In genomic region chr17:35984140-35984539, GRCh38 we compare ENCODE assay signal across 26 cellular contexts. TPM values are rescaled to one million over a fixed set of nuclear protein-coding genes. Genes with fewer than 3 reads are reported as not detected.
A peak's percentile ranks its signal among the peaks of the same experiment; 100 is the strongest.
DNase-seq lines count a peak whose midpoint lies in the region; ATAC-seq, FAIRE-seq and TF ChIP-seq lines count a peak whose summit lies in the region.
"Had no signal": no experiment of that assay in that cellular context is flagged by ENCODE, and none has a peak within 500 bp of the region (broad histone marks: within the 10 kb centered on the region; RNA-seq: fewer than 3 reads in every experiment).

No MANE protein-coding gene starts in this region.

- H2BK120ac ChIP-seq in neuronal stem cell (ENCODE audit: low read depth, low read length) = no peak overlapping the region

- H3K9ac ChIP-seq in neuronal stem cell (ENCODE audit: low read depth, low read length, poor library complexity) = no peak overlapping the region
- H3K9ac ChIP-seq: BLaER1 treated with 17β-estradiol and CSF1 and Interleukin-3, amounts not matched to agents 10 nM and 100 nM had no signal

- no peak overlapping the region for H2AFZ ChIP-seq in neuronal stem cell (ENCODE audit: low read length)
- H2AFZ ChIP-seq: GM23338 had no signal

- H3K27ac ChIP-seq in A549 = no peak overlapping the region
- no peak overlapping the region for H3K27ac ChIP-seq in esophagus muscularis mucosa (replicated peaks in 1 of 4)
- no peak overlapping the region for H3K27ac ChIP-seq in neuronal stem cell (replicated peaks; ENCODE audit: low read length)
- H3K27ac ChIP-seq: BLaER1 treated with 17β-estradiol and CSF1 and Interleukin-3, amounts not matched to agents 10 nM and 100 nM had no signal

- H3K9me3 ChIP-seq in A549 = peaks cover 5% of the 10 kb centered on the region; the same call in 1 of the 3 replicates
- peaks cover 0 to 6% (median 3%) of the 10 kb centered on the region in 4 donors for H3K9me3 ChIP-seq in esophagus muscularis mucosa
- H3K9me3 ChIP-seq in neuronal stem cell (replicated peaks in 1 of 2; ENCODE audit: control insufficient read depth in 2 of 2, insufficient read depth in 1 of 2, low read depth in 1 of 2, low read length in 2 of 2) = no peaks in the 10 kb centered on the region
- H3K9me3 ChIP-seq: HAP-1 had no signal

- no peak for TF ChIP-seq RAD21 in A549 (conservative IDR thresholded peaks at IDR 0.05 in 1 of 2, IDR thresholded peaks at IDR 0.05 in 1 of 2)

- H3K36me3 ChIP-seq in esophagus muscularis mucosa = no peaks in the 10 kb centered on the region
- H3K36me3 ChIP-seq in neuronal stem cell (replicated peaks in 1 of 2; ENCODE audit: control insufficient read depth in 2 of 2, insufficient read depth in 2 of 2, low read length in 2 of 2) = no peaks in the 10 kb centered on the region
- H3K36me3 ChIP-seq: BLaER1 treated with 17β-estradiol and CSF1 and Interleukin-3, amounts not matched to agents 10 nM and 100 nM; HAP-1 had no signal

- TF ChIP-seq POLR2A in A549 (IDR thresholded peaks at IDR 0.05; ENCODE audit: low read length) = no peak
- no peak for TF ChIP-seq POLR2A in esophagus muscularis mucosa (IDR thresholded peaks at IDR 0.05; ENCODE audit: low read depth)

- H3K27ac Mint-ChIP-seq in type B pancreatic cell = no peak overlapping the region
- H3K27ac Mint-ChIP-seq: CD4-positive, alpha-beta T cell; GM23338; HFFc6 had no signal

- no peak overlapping the region for H3K4me3 Mint-ChIP-seq in type B pancreatic cell
- H3K4me3 Mint-ChIP-seq: CD4-positive, alpha-beta T cell; GM23338; HFFc6 had no signal

- peak overlapping the region; percentile 2 for H3K18ac ChIP-seq in neuronal stem cell (ENCODE audit: low read length)

- no peak overlapping the region for H4K8ac ChIP-seq in neuronal stem cell (ENCODE audit: low read depth, low read length)

- no peaks in the 10 kb centered on the region for H3K4me1 Mint-ChIP-seq in type B pancreatic cell (ENCODE audit: unreplicated experiment)
- H3K4me1 Mint-ChIP-seq: GM23338 had no signal

- no peak overlapping the region for H3K23ac ChIP-seq in neuronal stem cell (ENCODE audit: low read depth, low read length, poor library complexity)

- 42% methylated on average over 6 of the region's 6 CpGs for WGBS in A549 (ENCODE audit: missing lambda C conversion rate)
- WGBS in esophagus muscularis mucosa = 98% methylated on average over 6 of the region's 6 CpGs
- no CpG with 5 or more reads among the region's 6 CpGs for WGBS in neuronal stem cell (ENCODE audit: extremely low coverage in 2 of 2, insufficient read length in 2 of 2, insufficient replicate concordance in 1 of 2), 2 donors

- H3K27me3 ChIP-seq in esophagus muscularis mucosa = no peaks in the 10 kb centered on the region
- peaks cover 0 to 2% (median 0%) of the 10 kb centered on the region in 3 experiments for H3K27me3 ChIP-seq in neuronal stem cell (ENCODE audit: control insufficient read depth in 3 of 3, insufficient read depth in 3 of 3, low read depth in 1 of 3, low read length in 3 of 3)
- H3K27me3 ChIP-seq: BLaER1 treated with 17β-estradiol and CSF1 and Interleukin-3, amounts not matched to agents 10 nM and 100 nM had no signal

- H3K4me3 ChIP-seq in A549 (no peak overlapping the region), esophagus muscularis mucosa (peak overlapping the region in 3 of 4 donors; percentile 30 to 45 (median 35)), neuronal stem cell (ENCODE audit: low read length in 2 of 2) (no peak overlapping the region)
- H3K4me3 ChIP-seq: BLaER1 treated with 17β-estradiol and CSF1 and Interleukin-3, amounts not matched to agents 10 nM and 100 nM; GM23338; HAP-1 had no signal

- H2BK12ac ChIP-seq in neuronal stem cell (ENCODE audit: low read length) = no peak overlapping the region

- CTCF ChIA-PET in A549 (lab: Yijun Ruan, JAX) = interaction anchor here (0.7 to 5.0 kb wide), 5 partner anchors 12 to 499 kb away, joined by 3 to 39 read pairs (median 4); no protein-coding TSS in a partner anchor

- H4K91ac ChIP-seq in neuronal stem cell (ENCODE audit: low read depth, low read length, poor library complexity) = no peak overlapping the region

- peak overlapping the region; percentile 23 for H2AK5ac ChIP-seq in neuronal stem cell (ENCODE audit: low read depth, low read length)

- H3K9me3 Mint-ChIP-seq in type B pancreatic cell = no peaks in the 10 kb centered on the region
- H3K9me3 Mint-ChIP-seq: CD4-positive, alpha-beta T cell; GM23338; HFFc6 had no signal

- no peak overlapping the region for H2BK15ac ChIP-seq in neuronal stem cell (ENCODE audit: low read length)

- DNase-seq in A549 (ENCODE audit: low read depth in 1 of 2, low spot score in 1 of 2) = no peak
- DNase-seq in esophagus muscularis mucosa (ENCODE audit: extremely low spot score) = no peak
- no peak for DNase-seq in neuronal stem cell (ENCODE audit: low spot score)
- DNase-seq in type B pancreatic cell (ENCODE audit: extremely low spot score, unreplicated experiment) = peak; percentile 47
- no peak for DNase-seq in amygdala (lab: John Stamatoyannopoulos, UW)
- DNase-seq in NCI-H2171 (lab: John Stamatoyannopoulos, UW) = no peak
- no peak for DNase-seq in HuH-7 (ENCODE audit: low spot score)
- DNase-seq: AML-193; Caco-2; CD4-positive, alpha-beta T cell; HFFc6; KG1; MM.1S; NCI-H2029; NCI-H69; Right ventricle myocardium superior; RPMI8226 had no signal

- no peaks in the 10 kb centered on the region for H3K4me1 ChIP-seq in A549
- H3K4me1 ChIP-seq in esophagus muscularis mucosa = no peaks in the 10 kb centered on the region
- no peaks in the 10 kb centered on the region for H3K4me1 ChIP-seq in neuronal stem cell (ENCODE audit: control insufficient read depth in 2 of 2, insufficient read depth in 1 of 2, low read depth in 1 of 2, low read length in 2 of 2)
- H3K4me1 ChIP-seq: HAP-1 had no signal

- no peak for TF ChIP-seq EP300 in A549 (IDR thresholded peaks at IDR 0.05)
- no peak for TF ChIP-seq EP300 in esophagus muscularis mucosa (IDR thresholded peaks at IDR 0.05)

- TF ChIP-seq CTCF in A549 (IDR thresholded peaks at IDR 0.05) (no peak), esophagus muscularis mucosa (IDR thresholded peaks at IDR 0.05) (no peak), type B pancreatic cell (conservative IDR thresholded peaks at IDR 0.05) (no peak)

- FAIRE-seq in A549 (lab: Jason Lieb, UNC) = no peak
- FAIRE-seq: G401.6 had no signal

- no peaks in the 10 kb centered on the region for H3K79me1 ChIP-seq in neuronal stem cell (ENCODE audit: low read depth, low read length)

- POLR2A ChIA-PET in A549 (lab: Yijun Ruan, JAX) = no interaction called here

- H2BK5ac ChIP-seq in neuronal stem cell (ENCODE audit: low read length) = no peak overlapping the region

- H3K27me3 Mint-ChIP-seq in type B pancreatic cell = peaks cover 6% of the 10 kb centered on the region

- ATAC-seq in A549 = no peak
- ATAC-seq: GM23338 had no signal

- intact Hi-C loops in esophagus muscularis mucosa (cut with DNase I) = no loop called here

- peak overlapping the region; percentile 42 for H3K14ac ChIP-seq in neuronal stem cell (ENCODE audit: low read length)

- no peaks in the 10 kb centered on the region for H3K36me3 Mint-ChIP-seq in type B pancreatic cell

- H3K4ac ChIP-seq in neuronal stem cell (ENCODE audit: low read length) = no peak overlapping the region

- H3K4me2 ChIP-seq in A549 (no peak overlapping the region), neuronal stem cell (ENCODE audit: insufficient read depth, low read length, poor library complexity, severe bottlenecking) (no peak overlapping the region)
- H3K4me2 ChIP-seq: BLaER1 treated with 17β-estradiol and CSF1 and Interleukin-3, amounts not matched to agents 10 nM and 100 nM; GM23338 had no signal

RNA-seq across cellular contexts. Expression of gene CCL14, which starts 2.4 kb away (rescaled TPM):
- not detected in 2 replicates for polyA plus RNA-seq in A549 (2011; rRNA removed)
- polyA plus RNA-seq in A549 (2012; cell fraction: cytosol; rRNA removed) = not detected in 2 replicates
- polyA plus RNA-seq in A549 (2012; cell fraction: nucleus; rRNA removed) = not detected in 2 replicates
- not detected in 3 replicates for polyA plus RNA-seq in A549 (2017; fragmentation: RNase III; extraction: RNeasy Plus Mini Kit Qiagen cat#74134 plus additional on column Dnase treatment)
- not detected in 2 replicates for polyA minus RNA-seq in A549 (2011; rRNA and poly(A)+ RNA removed)
- 10 to 100 TPM; 11.2 to 59.8 (median 54.7) TPM for total RNA-seq in esophagus muscularis mucosa
- not detected for polyA plus RNA-seq in neuronal stem cell (2013, experiment 1 of 2)
- not detected for polyA plus RNA-seq in neuronal stem cell (2013, experiment 2 of 2)
- total RNA-seq in type B pancreatic cell (ENCODE audit: low replicate concordance) = not detected in 2 replicates
- total RNA-seq: A172; Caco-2; CD4-positive, alpha-beta T cell; GM23338; HFFc6; HT1080; NCI-H460; SK-MEL-5 had no signal
- polyA plus RNA-seq: AG04450, GM23338 had no signal

RNA-seq across cellular contexts. Expression of gene CCL16, which starts 2.8 kb away (rescaled TPM):
- polyA plus RNA-seq in A549 (2011; rRNA removed) (not detected in 2 replicates), A549 (2017; fragmentation: RNase III; extraction: RNeasy Plus Mini Kit Qiagen cat#74134 plus additional on column Dnase treatment) (not detected in 3 replicates)
- not detected in 2 replicates for polyA plus RNA-seq in A549 (2012; cell fraction: cytosol; rRNA removed)
- polyA plus RNA-seq in A549 (2012; cell fraction: nucleus; rRNA removed) = not detected in 2 replicates
- polyA minus RNA-seq in A549 (2011; rRNA and poly(A)+ RNA removed) = not detected in 2 replicates
- total RNA-seq in esophagus muscularis mucosa (under 1 TPM in 1 of 4 donors, not detected in 3; 0.42 TPM), type B pancreatic cell (ENCODE audit: low replicate concordance) (not detected in 2 replicates)
- not detected for polyA plus RNA-seq in neuronal stem cell (2013, experiment 1 of 2)
- not detected for polyA plus RNA-seq in neuronal stem cell (2013, experiment 2 of 2)
- total RNA-seq: A172; Caco-2; CD4-positive, alpha-beta T cell; GM23338; HFFc6; HT1080; NCI-H460; Right ventricle myocardium superior; SK-MEL-5 had no signal
- polyA plus RNA-seq: AG04450, GM23338 had no signal

RNA-seq across cellular contexts. Expression of gene CCL15, which starts 17.2 kb away (rescaled TPM):
- polyA plus RNA-seq in A549 (2011; rRNA removed) = 0.10 TPM in 1 of 2 replicates, not detected in the other
- not detected in 2 replicates for polyA plus RNA-seq in A549 (2012; cell fraction: cytosol; rRNA removed)
- polyA plus RNA-seq in A549 (2012; cell fraction: nucleus; rRNA removed) = not detected in 2 replicates
- polyA plus RNA-seq in A549 (2017; fragmentation: RNase III; extraction: RNeasy Plus Mini Kit Qiagen cat#74134 plus additional on column Dnase treatment) = not detected in 3 replicates
- not detected in 2 replicates for polyA minus RNA-seq in A549 (2011; rRNA and poly(A)+ RNA removed)
- total RNA-seq in esophagus muscularis mucosa = not detected
- polyA plus RNA-seq in neuronal stem cell (2013, experiment 1 of 2) = not detected
- not detected for polyA plus RNA-seq in neuronal stem cell (2013, experiment 2 of 2)
- total RNA-seq in type B pancreatic cell (ENCODE audit: low replicate concordance) = 2.0 and 5.0 TPM in 2 replicates
- total RNA-seq: A172; CD4-positive, alpha-beta T cell; GM23338; HFFc6; HT1080; NCI-H460; Right ventricle myocardium superior; SK-MEL-5 had no signal
- polyA plus RNA-seq: AG04450, GM23338 had no signal

RNA-seq across cellular contexts. Expression of gene CCL23, which starts 33.6 kb away (rescaled TPM):
- not detected in 2 replicates for polyA plus RNA-seq in A549 (2011; rRNA removed)
- polyA plus RNA-seq in A549 (2012; cell fraction: cytosol; rRNA removed) = not detected in 2 replicates
- polyA plus RNA-seq in A549 (2012; cell fraction: nucleus; rRNA removed) = not detected in 2 replicates
- not detected in 3 replicates for polyA plus RNA-seq in A549 (2017; fragmentation: RNase III; extraction: RNeasy Plus Mini Kit Qiagen cat#74134 plus additional on column Dnase treatment)
- polyA minus RNA-seq in A549 (2011; rRNA and poly(A)+ RNA removed) = not detected in 2 replicates
- total RNA-seq in esophagus muscularis mucosa = 1 to 10 TPM; 1.3 to 9.6 (median 2.5) TPM
- not detected for polyA plus RNA-seq in neuronal stem cell (2013, experiment 1 of 2)
- polyA plus RNA-seq in neuronal stem cell (2013, experiment 2 of 2) = not detected
- total RNA-seq in type B pancreatic cell (ENCODE audit: low replicate concordance) = not detected in 2 replicates
- total RNA-seq: A172; Caco-2; CD4-positive, alpha-beta T cell; GM23338; HFFc6; HT1080; NCI-H460; Right ventricle myocardium superior; SK-MEL-5 had no signal
- polyA plus RNA-seq: AG04450, GM23338 had no signal

RNA-seq across cellular contexts. Expression of gene LYZL6, which starts 40.6 kb away (rescaled TPM):
- polyA plus RNA-seq in A549 (2011; rRNA removed) (not detected in 2 replicates), A549 (2017; fragmentation: RNase III; extraction: RNeasy Plus Mini Kit Qiagen cat#74134 plus additional on column Dnase treatment) (not detected in 3 replicates)
- not detected in 2 replicates for polyA plus RNA-seq in A549 (2012; cell fraction: cytosol; rRNA removed)
- polyA plus RNA-seq in A549 (2012; cell fraction: nucleus; rRNA removed) = not detected in 2 replicates
- polyA minus RNA-seq in A549 (2011; rRNA and poly(A)+ RNA removed) = not detected in 2 replicates
- total RNA-seq in esophagus muscularis mucosa (not detected), type B pancreatic cell (ENCODE audit: low replicate concordance) (not detected in 2 replicates)
- not detected for polyA plus RNA-seq in neuronal stem cell (2013, experiment 1 of 2)
- polyA plus RNA-seq in neuronal stem cell (2013, experiment 2 of 2) = not detected
- total RNA-seq: A172; Caco-2; CD4-positive, alpha-beta T cell; GM23338; HFFc6; HT1080; NCI-H460; Right ventricle myocardium superior; SK-MEL-5 had no signal
- polyA plus RNA-seq: AG04450, GM23338 had no signal

Comparison
In these comparisons a context has a peak if more than half of its experiments do, and no peak if none do; other contexts are left out.
1. H3K4me3 ChIP-seq: peak in esophagus muscularis mucosa (3 of 4); none in A549 (single experiment) and neuronal stem cell (0 of 2).
2. RNA of gene CCL14, which starts 2.4 kb away (total RNA-seq): 11.2 to 59.8 TPM in esophagus muscularis mucosa; not detected in type B pancreatic cell; every median in the first group is over 10 times any median in the second.